Comparison of ENCODE assay signal across 18 cellular contexts in the genomic region with DNA sequence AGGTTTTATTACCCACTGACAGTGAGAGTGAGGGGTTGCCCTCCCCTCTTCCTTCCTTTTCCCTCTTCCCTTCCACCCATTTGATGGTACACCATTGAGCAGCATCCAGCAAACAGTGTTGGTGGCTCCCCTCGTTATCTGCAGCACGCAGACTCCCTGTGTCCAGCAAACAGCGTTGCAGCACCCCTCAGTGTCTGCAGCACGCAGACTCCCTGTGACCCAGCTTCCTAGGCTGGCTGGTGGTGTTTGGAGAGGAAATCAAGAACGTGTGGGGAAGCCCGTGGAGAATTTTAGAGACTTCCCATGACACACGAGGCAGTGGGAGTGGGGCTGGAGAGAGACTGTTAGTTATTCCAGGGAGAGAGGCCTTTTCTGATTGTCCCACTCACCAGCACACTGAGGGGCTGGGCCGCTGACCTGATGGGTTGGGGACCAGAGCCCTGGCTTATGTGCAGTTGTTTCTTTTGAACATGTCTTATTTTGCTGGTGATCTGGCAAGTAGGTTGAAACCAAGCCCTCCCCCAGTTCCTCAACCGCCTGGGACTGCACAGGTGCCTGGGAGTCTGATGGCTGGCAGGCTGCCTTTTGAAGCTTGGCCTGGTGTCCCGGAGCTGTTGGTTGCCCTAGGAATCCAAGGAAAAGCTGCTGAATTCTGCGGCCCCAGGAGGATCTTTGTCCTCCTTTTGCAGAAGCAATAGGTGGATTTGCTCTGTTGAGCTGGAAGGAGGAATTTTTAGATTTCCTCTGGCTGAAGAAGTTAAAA. TPM values are rescaled to one million over a fixed set of nuclear protein-coding genes. Genes with fewer than 3 reads are reported as not detected.
DNase-seq lines count a peak whose midpoint lies in the region; ATAC-seq and TF ChIP-seq lines count a peak whose summit lies in the region.
"Had no signal": no experiment of that assay in that cellular context is flagged by ENCODE, and none has a peak within 500 bp of the region (broad histone marks: within the 10 kb centered on the region; RNA-seq: fewer than 3 reads in every experiment).

No MANE protein-coding gene starts in this region.

- peak overlapping the region; percentile 17 for H3K27ac Mint-ChIP-seq in chondrocyte (ENCODE audit: unreplicated experiment)
- H3K27ac Mint-ChIP-seq in neural progenitor cell, result peak overlapping the region; percentile 57
- H3K27ac Mint-ChIP-seq in activated CD4-positive, alpha-beta memory T cell treated with anti-CD3 and anti-CD28 coated beads for 36 hours, result no peak overlapping the region
- H3K27ac Mint-ChIP-seq: activated B cell treated with CpG ODN at 0.5 μM for 24 hours; stimulated activated memory B cell treated with anti-CD40 and anti-IgM and Interleukin-4, amounts not matched to agents 10 μg/mL and 1 μg/mL and 100 μg/mL, for 72 hours had no signal

- DNase-seq in CMK (ENCODE audit: low read depth) (peak; percentile 68), chondrocyte (ENCODE audit: low spot score) (peak; percentile 48), neural progenitor cell (ENCODE audit: low spot score) (no peak), SHP77 treated with DMSO at 0.1 percent for 48 hours (lab: John Stamatoyannopoulos, UW) (no peak)
- DNase-seq in activated CD4-positive, alpha-beta memory T cell treated with anti-CD3 and anti-CD28 coated beads for 36 hours, result no peak
- DNase-seq: activated B cell treated with CpG ODN at 0.5 μM for 24 hours; GF-D8; H7; NCI-H2081; stimulated activated CD4-positive, alpha-beta T cell treated with anti-CD3 and anti-CD28 coated beads, Interleukin-4, amount 100 ng/mL, for 1 hour had no signal

- H4K20me1 ChIP-seq in OCI-LY3 (ENCODE audit: insufficient read depth, low read length) (no peaks in the 10 kb centered on the region), neural progenitor cell (ENCODE audit: low read depth) (peaks cover 58% of the 10 kb centered on the region)

- no peak overlapping the region for H3K4me3 Mint-ChIP-seq in chondrocyte (ENCODE audit: unreplicated experiment)
- no peak overlapping the region for H3K4me3 Mint-ChIP-seq in neural progenitor cell
- no peak overlapping the region for H3K4me3 Mint-ChIP-seq in activated CD4-positive, alpha-beta memory T cell treated with anti-CD3 and anti-CD28 coated beads for 36 hours
- H3K4me3 Mint-ChIP-seq: activated B cell treated with CpG ODN at 0.5 μM for 24 hours; stimulated activated memory B cell treated with anti-CD40 and anti-IgM and Interleukin-4, amounts not matched to agents 10 μg/mL and 1 μg/mL and 100 μg/mL, for 72 hours had no signal

- H3K9me3 Mint-ChIP-seq in chondrocyte (ENCODE audit: low read depth) (no peaks in the 10 kb centered on the region), neural progenitor cell (peaks cover 17% of the 10 kb centered on the region)
- no peaks in the 10 kb centered on the region for H3K9me3 Mint-ChIP-seq in activated CD4-positive, alpha-beta memory T cell treated with anti-CD3 and anti-CD28 coated beads for 36 hours
- H3K9me3 Mint-ChIP-seq: activated B cell treated with CpG ODN at 0.5 μM for 24 hours had no signal

- no peak for TF ChIP-seq CTCF in OCI-LY3 (IDR thresholded peaks at IDR 0.05; ENCODE audit: low read depth, low read length)
- no peak for TF ChIP-seq CTCF in chondrocyte (IDR thresholded peaks at IDR 0.05)
- TF ChIP-seq CTCF in neural progenitor cell (IDR thresholded peaks at IDR 0.05), result no peak

- POLR2A ChIA-PET in activated CD4-positive, alpha-beta memory T cell treated with anti-CD3 and anti-CD28 coated beads for 36 hours (lab: Charles Lee), result no interaction called here

- intact Hi-C loops in activated CD4-positive, alpha-beta memory T cell treated with anti-CD3 and anti-CD28 coated beads for 36 hours (cut with micrococcal nuclease), result no loop called here

- H2AFZ ChIP-seq in OCI-LY3 (ENCODE audit: low read depth, low read length) (peak overlapping the region; percentile 76; the same call in 1 of the 2 replicates), neural progenitor cell (replicated peaks) (no peak overlapping the region)

- H3K36me3 Mint-ChIP-seq in chondrocyte (ENCODE audit: low read depth) (peaks cover 3% of the 10 kb centered on the region), neural progenitor cell (peaks cover 21% of the 10 kb centered on the region)
- no peaks in the 10 kb centered on the region for H3K36me3 Mint-ChIP-seq in activated CD4-positive, alpha-beta memory T cell treated with anti-CD3 and anti-CD28 coated beads for 36 hours
- H3K36me3 Mint-ChIP-seq: stimulated activated memory B cell treated with anti-CD40 and anti-IgM and Interleukin-4, amounts not matched to agents 10 μg/mL and 1 μg/mL and 100 μg/mL, for 72 hours had no signal

- H3K79me2 ChIP-seq in OCI-LY3 (ENCODE audit: low read length) (no peaks in the 10 kb centered on the region), neural progenitor cell (ENCODE audit: low read depth) (peaks cover 81% of the 10 kb centered on the region)

- H3K27me3 ChIP-seq in OCI-LY3 (ENCODE audit: low read depth, low read length) (no peaks in the 10 kb centered on the region), neural progenitor cell (no peaks in the 10 kb centered on the region)
- H3K27me3 ChIP-seq: BLaER1, right atrium auricular region had no signal

- H3K4me2 ChIP-seq in OCI-LY3 (ENCODE audit: low read length) (peak overlapping the region; percentile 86), neural progenitor cell (no peak overlapping the region)
- H3K4me2 ChIP-seq: BLaER1 had no signal

- peaks cover 3% of the 10 kb centered on the region for H3K4me1 Mint-ChIP-seq in chondrocyte (ENCODE audit: low read depth)
- peaks cover 24% of the 10 kb centered on the region for H3K4me1 Mint-ChIP-seq in neural progenitor cell
- peaks cover 17% of the 10 kb centered on the region for H3K4me1 Mint-ChIP-seq in activated CD4-positive, alpha-beta memory T cell treated with anti-CD3 and anti-CD28 coated beads for 36 hours (ENCODE audit: low read depth)
- H3K4me1 Mint-ChIP-seq: activated B cell treated with CpG ODN at 0.5 μM for 24 hours; stimulated activated memory B cell treated with anti-CD40 and anti-IgM and Interleukin-4, amounts not matched to agents 10 μg/mL and 1 μg/mL and 100 μg/mL, for 72 hours had no signal

- H3K4me3 ChIP-seq in OCI-LY3 (ENCODE audit: low read length), result peak overlapping the region; percentile 55
- H3K4me3 ChIP-seq in neural progenitor cell, result no peak overlapping the region
- H3K4me3 ChIP-seq: BLaER1, right atrium auricular region had no signal

- no peaks in the 10 kb centered on the region for H3K27me3 Mint-ChIP-seq in chondrocyte (ENCODE audit: low read depth)
- peaks cover 2% of the 10 kb centered on the region for H3K27me3 Mint-ChIP-seq in neural progenitor cell (ENCODE audit: insufficient read depth, low read depth)
- no peaks in the 10 kb centered on the region for H3K27me3 Mint-ChIP-seq in activated CD4-positive, alpha-beta memory T cell treated with anti-CD3 and anti-CD28 coated beads for 36 hours
- H3K27me3 Mint-ChIP-seq: activated B cell treated with CpG ODN at 0.5 μM for 24 hours; stimulated activated memory B cell treated with anti-CD40 and anti-IgM and Interleukin-4, amounts not matched to agents 10 μg/mL and 1 μg/mL and 100 μg/mL, for 72 hours had no signal

- H3K27ac ChIP-seq in OCI-LY3 (ENCODE audit: low read length) (no peak overlapping the region; the same call in 1 of the 2 replicates), neural progenitor cell (no peak overlapping the region)
- H3K27ac ChIP-seq: BLaER1, right atrium auricular region had no signal

- peak overlapping the region; percentile 38 for H3K9ac ChIP-seq in OCI-LY3 (ENCODE audit: low read length)
- no peak overlapping the region for H3K9ac ChIP-seq in neural progenitor cell
- H3K9ac ChIP-seq: BLaER1 had no signal

- H3K9me3 ChIP-seq in OCI-LY3 (ENCODE audit: insufficient read depth, low read length), result no peaks in the 10 kb centered on the region
- H3K9me3 ChIP-seq in neural progenitor cell (ENCODE audit: low read depth), result no peaks in the 10 kb centered on the region
- H3K9me3 ChIP-seq: BLaER1, right atrium auricular region had no signal

- CTCF ChIA-PET in activated CD4-positive, alpha-beta memory T cell treated with anti-CD3 and anti-CD28 coated beads for 36 hours (lab: Charles Lee), result no interaction called here

- ATAC-seq in GM19455 (IDR thresholded peaks at IDR 0.05; ENCODE audit: unreplicated experiment), result no peak
- ATAC-seq: stimulated activated memory B cell treated with anti-CD40 and anti-IgM and Interleukin-4, amounts not matched to agents 10 μg/mL and 1 μg/mL and 100 μg/mL, for 72 hours had no signal

- H3K36me3 ChIP-seq in OCI-LY3 (replicated peaks; ENCODE audit: low read depth, low read length) (no peaks in the 10 kb centered on the region), neural progenitor cell (no peaks in the 10 kb centered on the region)
- H3K36me3 ChIP-seq: BLaER1, right atrium auricular region had no signal

- peaks cover under 1% of the 10 kb centered on the region for H3F3A ChIP-seq in neural progenitor cell (ENCODE audit: low read depth)

- H3K4me1 ChIP-seq in OCI-LY3 (ENCODE audit: low read length) (peaks cover 65% of the 10 kb centered on the region), neural progenitor cell (peaks cover 15% of the 10 kb centered on the region)
- H3K4me1 ChIP-seq: right atrium auricular region had no signal

RNA-seq across cellular contexts. Expression of gene APBA2, which starts 18.9 kb away (rescaled TPM):
- total RNA-seq in chondrocyte (26.4 to 30.4 TPM (median 28.7 TPM) in 3 replicates), neural progenitor cell (ENCODE audit: low replicate concordance) (35.8 and 70.4 TPM in 2 replicates)
- 1 to 10 TPM; 6.4 to 8.9 TPM for total RNA-seq in activated CD4-positive, alpha-beta memory T cell treated with anti-CD3 and anti-CD28 coated beads for 36 hours
- total RNA-seq: activated B cell treated with CpG ODN at 0.5 μM for 24 hours, LHCN-M2 had no signal

RNA-seq across cellular contexts. Expression of gene GOLGA6L7, which starts 56.3 kb away (rescaled TPM):
- total RNA-seq in chondrocyte (not detected in 3 replicates), neural progenitor cell (ENCODE audit: low replicate concordance) (not detected in 2 replicates)
- total RNA-seq in activated CD4-positive, alpha-beta memory T cell treated with anti-CD3 and anti-CD28 coated beads for 36 hours, result not detected
- total RNA-seq: activated B cell treated with CpG ODN at 0.5 μM for 24 hours, H7, kidney epithelial cell, LHCN-M2, right atrium auricular region, SK-MEL-5 had no signal

Comparison
In these comparisons a context has a peak if more than half of its experiments do, and no peak if none do; other contexts are left out.
1. DNase-seq: peak in CMK (single experiment) and chondrocyte (single experiment); none in neural progenitor cell (single experiment), SHP77 treated with DMSO at 0.1 percent for 48 hours (single experiment) and activated CD4-positive, alpha-beta memory T cell treated with anti-CD3 and anti-CD28 coated beads for 36 hours (single experiment).